In the genomic region with DNA sequence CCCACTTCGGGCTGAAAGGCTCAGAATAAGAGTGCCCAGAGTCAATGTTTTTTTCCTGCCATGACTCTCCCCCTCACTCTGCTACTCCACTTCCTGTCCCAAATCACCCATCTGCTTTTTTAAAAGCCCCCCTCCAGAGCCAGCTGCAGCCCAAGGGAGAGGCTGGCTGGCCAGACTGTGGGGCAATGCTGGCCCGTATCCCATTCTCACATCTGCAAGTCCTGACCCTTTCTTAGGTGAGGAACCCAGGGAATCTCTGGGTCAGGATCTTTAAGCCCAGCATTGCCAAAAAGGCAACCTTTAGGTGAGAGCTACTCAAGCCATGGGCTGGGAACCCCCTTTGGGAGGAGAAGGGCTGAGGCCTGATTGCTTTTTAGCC, we compare ENCODE assay signal across 1 cellular context.
TF ChIP-seq lines count a peak whose summit lies in the region.

No MANE protein-coding gene starts in this region.

TF ChIP-seq in K562, 482 proteins besides CTCF, POLR2A, EP300 and RAD21 (continued from another document and continues in another):
- TF ChIP-seq, protein P1, sequence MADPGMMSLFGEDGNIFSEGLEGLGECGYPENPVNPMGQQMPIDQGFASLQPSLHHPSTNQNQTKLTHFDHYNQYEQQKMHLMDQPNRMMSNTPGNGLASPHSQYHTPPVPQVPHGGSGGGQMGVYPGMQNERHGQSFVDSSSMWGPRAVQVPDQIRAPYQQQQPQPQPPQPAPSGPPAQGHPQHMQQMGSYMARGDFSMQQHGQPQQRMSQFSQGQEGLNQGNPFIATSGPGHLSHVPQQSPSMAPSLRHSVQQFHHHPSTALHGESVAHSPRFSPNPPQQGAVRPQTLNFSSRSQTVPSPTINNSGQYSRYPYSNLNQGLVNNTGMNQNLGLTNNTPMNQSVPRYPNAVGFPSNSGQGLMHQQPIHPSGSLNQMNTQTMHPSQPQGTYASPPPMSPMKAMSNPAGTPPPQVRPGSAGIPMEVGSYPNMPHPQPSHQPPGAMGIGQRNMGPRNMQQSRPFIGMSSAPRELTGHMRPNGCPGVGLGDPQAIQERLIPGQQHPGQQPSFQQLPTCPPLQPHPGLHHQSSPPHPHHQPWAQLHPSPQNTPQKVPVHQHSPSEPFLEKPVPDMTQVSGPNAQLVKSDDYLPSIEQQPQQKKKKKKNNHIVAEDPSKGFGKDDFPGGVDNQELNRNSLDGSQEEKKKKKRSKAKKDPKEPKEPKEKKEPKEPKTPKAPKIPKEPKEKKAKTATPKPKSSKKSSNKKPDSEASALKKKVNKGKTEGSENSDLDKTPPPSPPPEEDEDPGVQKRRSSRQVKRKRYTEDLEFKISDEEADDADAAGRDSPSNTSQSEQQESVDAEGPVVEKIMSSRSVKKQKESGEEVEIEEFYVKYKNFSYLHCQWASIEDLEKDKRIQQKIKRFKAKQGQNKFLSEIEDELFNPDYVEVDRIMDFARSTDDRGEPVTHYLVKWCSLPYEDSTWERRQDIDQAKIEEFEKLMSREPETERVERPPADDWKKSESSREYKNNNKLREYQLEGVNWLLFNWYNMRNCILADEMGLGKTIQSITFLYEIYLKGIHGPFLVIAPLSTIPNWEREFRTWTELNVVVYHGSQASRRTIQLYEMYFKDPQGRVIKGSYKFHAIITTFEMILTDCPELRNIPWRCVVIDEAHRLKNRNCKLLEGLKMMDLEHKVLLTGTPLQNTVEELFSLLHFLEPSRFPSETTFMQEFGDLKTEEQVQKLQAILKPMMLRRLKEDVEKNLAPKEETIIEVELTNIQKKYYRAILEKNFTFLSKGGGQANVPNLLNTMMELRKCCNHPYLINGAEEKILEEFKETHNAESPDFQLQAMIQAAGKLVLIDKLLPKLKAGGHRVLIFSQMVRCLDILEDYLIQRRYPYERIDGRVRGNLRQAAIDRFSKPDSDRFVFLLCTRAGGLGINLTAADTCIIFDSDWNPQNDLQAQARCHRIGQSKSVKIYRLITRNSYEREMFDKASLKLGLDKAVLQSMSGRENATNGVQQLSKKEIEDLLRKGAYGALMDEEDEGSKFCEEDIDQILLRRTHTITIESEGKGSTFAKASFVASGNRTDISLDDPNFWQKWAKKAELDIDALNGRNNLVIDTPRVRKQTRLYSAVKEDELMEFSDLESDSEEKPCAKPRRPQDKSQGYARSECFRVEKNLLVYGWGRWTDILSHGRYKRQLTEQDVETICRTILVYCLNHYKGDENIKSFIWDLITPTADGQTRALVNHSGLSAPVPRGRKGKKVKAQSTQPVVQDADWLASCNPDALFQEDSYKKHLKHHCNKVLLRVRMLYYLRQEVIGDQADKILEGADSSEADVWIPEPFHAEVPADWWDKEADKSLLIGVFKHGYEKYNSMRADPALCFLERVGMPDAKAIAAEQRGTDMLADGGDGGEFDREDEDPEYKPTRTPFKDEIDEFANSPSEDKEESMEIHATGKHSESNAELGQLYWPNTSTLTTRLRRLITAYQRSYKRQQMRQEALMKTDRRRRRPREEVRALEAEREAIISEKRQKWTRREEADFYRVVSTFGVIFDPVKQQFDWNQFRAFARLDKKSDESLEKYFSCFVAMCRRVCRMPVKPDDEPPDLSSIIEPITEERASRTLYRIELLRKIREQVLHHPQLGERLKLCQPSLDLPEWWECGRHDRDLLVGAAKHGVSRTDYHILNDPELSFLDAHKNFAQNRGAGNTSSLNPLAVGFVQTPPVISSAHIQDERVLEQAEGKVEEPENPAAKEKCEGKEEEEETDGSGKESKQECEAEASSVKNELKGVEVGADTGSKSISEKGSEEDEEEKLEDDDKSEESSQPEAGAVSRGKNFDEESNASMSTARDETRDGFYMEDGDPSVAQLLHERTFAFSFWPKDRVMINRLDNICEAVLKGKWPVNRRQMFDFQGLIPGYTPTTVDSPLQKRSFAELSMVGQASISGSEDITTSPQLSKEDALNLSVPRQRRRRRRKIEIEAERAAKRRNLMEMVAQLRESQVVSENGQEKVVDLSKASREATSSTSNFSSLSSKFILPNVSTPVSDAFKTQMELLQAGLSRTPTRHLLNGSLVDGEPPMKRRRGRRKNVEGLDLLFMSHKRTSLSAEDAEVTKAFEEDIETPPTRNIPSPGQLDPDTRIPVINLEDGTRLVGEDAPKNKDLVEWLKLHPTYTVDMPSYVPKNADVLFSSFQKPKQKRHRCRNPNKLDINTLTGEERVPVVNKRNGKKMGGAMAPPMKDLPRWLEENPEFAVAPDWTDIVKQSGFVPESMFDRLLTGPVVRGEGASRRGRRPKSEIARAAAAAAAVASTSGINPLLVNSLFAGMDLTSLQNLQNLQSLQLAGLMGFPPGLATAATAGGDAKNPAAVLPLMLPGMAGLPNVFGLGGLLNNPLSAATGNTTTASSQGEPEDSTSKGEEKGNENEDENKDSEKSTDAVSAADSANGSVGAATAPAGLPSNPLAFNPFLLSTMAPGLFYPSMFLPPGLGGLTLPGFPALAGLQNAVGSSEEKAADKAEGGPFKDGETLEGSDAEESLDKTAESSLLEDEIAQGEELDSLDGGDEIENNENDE (IDR thresholded peaks at IDR 0.05; ENCODE audit: low read depth, low read length) = no peak
- TF ChIP-seq ARID1B (IDR thresholded peaks at IDR 0.05) (0 out of 2 replicates have a peak, but pooled peaks have one; percentile 23), PTBP1 (IDR thresholded peaks at IDR 0.05; ENCODE audit: low read depth, low read length) (no peak), HDAC6 (IDR thresholded peaks at IDR 0.05; ENCODE audit: low read depth, low read length) (no peak), HDAC3 (IDR thresholded peaks at IDR 0.05; ENCODE audit: borderline replicate concordance, partially characterized antibody) (no peak), ILK (tag; IDR thresholded peaks at IDR 0.05; ENCODE audit: borderline replicate concordance, low read depth) (no peak), GABPA (tag; conservative IDR thresholded peaks at IDR 0.05; ENCODE audit: low read depth) (0 out of 2 replicates have a peak, but pooled peaks have one; percentile 19), CBFA2T3 (IDR thresholded peaks at IDR 0.05) (peak; percentile 33), POLR3G (IDR thresholded peaks at IDR 0.05; ENCODE audit: extremely low read depth, insufficient read length, insufficient replicate concordance) (no peak), KAT2B (IDR thresholded peaks at IDR 0.05; ENCODE audit: low read depth, low read length) (no peak), ZNF830 (CRISPR knock-in tag; IDR thresholded peaks at IDR 0.05) (no peak), NR2C2 (CRISPR knock-in tag; IDR thresholded peaks at IDR 0.05) (no peak), NR2C2 (tag; IDR thresholded peaks at IDR 0.05) (0 out of 2 replicates have a peak, but pooled peaks have one; percentile 7), YY1 (IDR thresholded peaks at IDR 0.05; ENCODE audit: borderline replicate concordance in 1 of 3, control insufficient read depth in 1 of 3, extremely low read depth in 1 of 3, insufficient read depth in 3 of 3, insufficient read length in 1 of 3, insufficient replicate concordance in 2 of 3, low read depth in 1 of 3, low read length in 2 of 3) (no peak), TARDBP (IDR thresholded peaks at IDR 0.05) (no peak), FOXA3 (CRISPR knock-in tag; conservative IDR thresholded peaks at IDR 0.05 in 1 of 2, IDR thresholded peaks at IDR 0.05 in 1 of 2) (no peak), ZNF354B (CRISPR knock-in tag; IDR thresholded peaks at IDR 0.05) (no peak), NFRKB (IDR thresholded peaks at IDR 0.05; ENCODE audit: low read depth) (0 out of 2 replicates have a peak, but pooled peaks have one; percentile 14), ETV1 (tag; conservative IDR thresholded peaks at IDR 0.05; ENCODE audit: low read depth) (peak; percentile 59), ZBTB7A (IDR thresholded peaks at IDR 0.05; ENCODE audit: borderline replicate concordance, control insufficient read depth, low read depth, low read length) (peak; percentile 28; the same call in 1 of the 2 replicates), JUNB (CRISPR knock-in tag; conservative IDR thresholded peaks at IDR 0.05) (no peak), CTBP1 (IDR thresholded peaks at IDR 0.05; ENCODE audit: borderline replicate concordance) (no peak), BMI1 (IDR thresholded peaks at IDR 0.05; ENCODE audit: low read length) (no peak), EGR1 (conservative IDR thresholded peaks at IDR 0.05) (no peak), ATF7 (IDR thresholded peaks at IDR 0.05) (0 out of 2 replicates have a peak, but pooled peaks have one; percentile 51)
- TF ChIP-seq, protein P2, sequence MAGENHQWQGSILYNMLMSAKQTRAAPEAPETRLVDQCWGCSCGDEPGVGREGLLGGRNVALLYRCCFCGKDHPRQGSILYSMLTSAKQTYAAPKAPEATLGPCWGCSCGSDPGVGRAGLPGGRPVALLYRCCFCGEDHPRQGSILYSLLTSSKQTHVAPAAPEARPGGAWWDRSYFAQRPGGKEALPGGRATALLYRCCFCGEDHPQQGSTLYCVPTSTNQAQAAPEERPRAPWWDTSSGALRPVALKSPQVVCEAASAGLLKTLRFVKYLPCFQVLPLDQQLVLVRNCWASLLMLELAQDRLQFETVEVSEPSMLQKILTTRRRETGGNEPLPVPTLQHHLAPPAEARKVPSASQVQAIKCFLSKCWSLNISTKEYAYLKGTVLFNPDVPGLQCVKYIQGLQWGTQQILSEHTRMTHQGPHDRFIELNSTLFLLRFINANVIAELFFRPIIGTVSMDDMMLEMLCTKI (IDR thresholded peaks at IDR 0.05; ENCODE audit: partially characterized antibody) = no peak
- TF ChIP-seq, protein P3, sequence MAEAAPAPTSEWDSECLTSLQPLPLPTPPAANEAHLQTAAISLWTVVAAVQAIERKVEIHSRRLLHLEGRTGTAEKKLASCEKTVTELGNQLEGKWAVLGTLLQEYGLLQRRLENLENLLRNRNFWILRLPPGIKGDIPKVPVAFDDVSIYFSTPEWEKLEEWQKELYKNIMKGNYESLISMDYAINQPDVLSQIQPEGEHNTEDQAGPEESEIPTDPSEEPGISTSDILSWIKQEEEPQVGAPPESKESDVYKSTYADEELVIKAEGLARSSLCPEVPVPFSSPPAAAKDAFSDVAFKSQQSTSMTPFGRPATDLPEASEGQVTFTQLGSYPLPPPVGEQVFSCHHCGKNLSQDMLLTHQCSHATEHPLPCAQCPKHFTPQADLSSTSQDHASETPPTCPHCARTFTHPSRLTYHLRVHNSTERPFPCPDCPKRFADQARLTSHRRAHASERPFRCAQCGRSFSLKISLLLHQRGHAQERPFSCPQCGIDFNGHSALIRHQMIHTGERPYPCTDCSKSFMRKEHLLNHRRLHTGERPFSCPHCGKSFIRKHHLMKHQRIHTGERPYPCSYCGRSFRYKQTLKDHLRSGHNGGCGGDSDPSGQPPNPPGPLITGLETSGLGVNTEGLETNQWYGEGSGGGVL (CRISPR knock-in tag; IDR thresholded peaks at IDR 0.05) = no peak
- TF ChIP-seq, protein P4, sequence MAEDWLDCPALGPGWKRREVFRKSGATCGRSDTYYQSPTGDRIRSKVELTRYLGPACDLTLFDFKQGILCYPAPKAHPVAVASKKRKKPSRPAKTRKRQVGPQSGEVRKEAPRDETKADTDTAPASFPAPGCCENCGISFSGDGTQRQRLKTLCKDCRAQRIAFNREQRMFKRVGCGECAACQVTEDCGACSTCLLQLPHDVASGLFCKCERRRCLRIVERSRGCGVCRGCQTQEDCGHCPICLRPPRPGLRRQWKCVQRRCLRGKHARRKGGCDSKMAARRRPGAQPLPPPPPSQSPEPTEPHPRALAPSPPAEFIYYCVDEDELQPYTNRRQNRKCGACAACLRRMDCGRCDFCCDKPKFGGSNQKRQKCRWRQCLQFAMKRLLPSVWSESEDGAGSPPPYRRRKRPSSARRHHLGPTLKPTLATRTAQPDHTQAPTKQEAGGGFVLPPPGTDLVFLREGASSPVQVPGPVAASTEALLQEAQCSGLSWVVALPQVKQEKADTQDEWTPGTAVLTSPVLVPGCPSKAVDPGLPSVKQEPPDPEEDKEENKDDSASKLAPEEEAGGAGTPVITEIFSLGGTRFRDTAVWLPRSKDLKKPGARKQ (CRISPR knock-in tag; IDR thresholded peaks at IDR 0.05) = no peak
- TF ChIP-seq, protein P5, sequence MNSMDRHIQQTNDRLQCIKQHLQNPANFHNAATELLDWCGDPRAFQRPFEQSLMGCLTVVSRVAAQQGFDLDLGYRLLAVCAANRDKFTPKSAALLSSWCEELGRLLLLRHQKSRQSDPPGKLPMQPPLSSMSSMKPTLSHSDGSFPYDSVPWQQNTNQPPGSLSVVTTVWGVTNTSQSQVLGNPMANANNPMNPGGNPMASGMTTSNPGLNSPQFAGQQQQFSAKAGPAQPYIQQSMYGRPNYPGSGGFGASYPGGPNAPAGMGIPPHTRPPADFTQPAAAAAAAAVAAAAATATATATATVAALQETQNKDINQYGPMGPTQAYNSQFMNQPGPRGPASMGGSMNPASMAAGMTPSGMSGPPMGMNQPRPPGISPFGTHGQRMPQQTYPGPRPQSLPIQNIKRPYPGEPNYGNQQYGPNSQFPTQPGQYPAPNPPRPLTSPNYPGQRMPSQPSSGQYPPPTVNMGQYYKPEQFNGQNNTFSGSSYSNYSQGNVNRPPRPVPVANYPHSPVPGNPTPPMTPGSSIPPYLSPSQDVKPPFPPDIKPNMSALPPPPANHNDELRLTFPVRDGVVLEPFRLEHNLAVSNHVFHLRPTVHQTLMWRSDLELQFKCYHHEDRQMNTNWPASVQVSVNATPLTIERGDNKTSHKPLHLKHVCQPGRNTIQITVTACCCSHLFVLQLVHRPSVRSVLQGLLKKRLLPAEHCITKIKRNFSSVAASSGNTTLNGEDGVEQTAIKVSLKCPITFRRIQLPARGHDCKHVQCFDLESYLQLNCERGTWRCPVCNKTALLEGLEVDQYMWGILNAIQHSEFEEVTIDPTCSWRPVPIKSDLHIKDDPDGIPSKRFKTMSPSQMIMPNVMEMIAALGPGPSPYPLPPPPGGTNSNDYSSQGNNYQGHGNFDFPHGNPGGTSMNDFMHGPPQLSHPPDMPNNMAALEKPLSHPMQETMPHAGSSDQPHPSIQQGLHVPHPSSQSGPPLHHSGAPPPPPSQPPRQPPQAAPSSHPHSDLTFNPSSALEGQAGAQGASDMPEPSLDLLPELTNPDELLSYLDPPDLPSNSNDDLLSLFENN (IDR thresholded peaks at IDR 0.05; ENCODE audit: low read depth in 2 of 2, low read length in 2 of 2) = no peak
- TF ChIP-seq, protein P6, sequence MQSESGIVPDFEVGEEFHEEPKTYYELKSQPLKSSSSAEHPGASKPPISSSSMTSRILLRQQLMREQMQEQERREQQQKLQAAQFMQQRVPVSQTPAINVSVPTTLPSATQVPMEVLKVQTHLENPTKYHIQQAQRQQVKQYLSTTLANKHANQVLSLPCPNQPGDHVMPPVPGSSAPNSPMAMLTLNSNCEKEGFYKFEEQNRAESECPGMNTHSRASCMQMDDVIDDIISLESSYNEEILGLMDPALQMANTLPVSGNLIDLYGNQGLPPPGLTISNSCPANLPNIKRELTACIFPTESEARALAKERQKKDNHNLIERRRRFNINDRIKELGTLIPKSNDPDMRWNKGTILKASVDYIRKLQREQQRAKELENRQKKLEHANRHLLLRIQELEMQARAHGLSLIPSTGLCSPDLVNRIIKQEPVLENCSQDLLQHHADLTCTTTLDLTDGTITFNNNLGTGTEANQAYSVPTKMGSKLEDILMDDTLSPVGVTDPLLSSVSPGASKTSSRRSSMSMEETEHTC (IDR thresholded peaks at IDR 0.05) = no peak
- TF ChIP-seq, protein P7, sequence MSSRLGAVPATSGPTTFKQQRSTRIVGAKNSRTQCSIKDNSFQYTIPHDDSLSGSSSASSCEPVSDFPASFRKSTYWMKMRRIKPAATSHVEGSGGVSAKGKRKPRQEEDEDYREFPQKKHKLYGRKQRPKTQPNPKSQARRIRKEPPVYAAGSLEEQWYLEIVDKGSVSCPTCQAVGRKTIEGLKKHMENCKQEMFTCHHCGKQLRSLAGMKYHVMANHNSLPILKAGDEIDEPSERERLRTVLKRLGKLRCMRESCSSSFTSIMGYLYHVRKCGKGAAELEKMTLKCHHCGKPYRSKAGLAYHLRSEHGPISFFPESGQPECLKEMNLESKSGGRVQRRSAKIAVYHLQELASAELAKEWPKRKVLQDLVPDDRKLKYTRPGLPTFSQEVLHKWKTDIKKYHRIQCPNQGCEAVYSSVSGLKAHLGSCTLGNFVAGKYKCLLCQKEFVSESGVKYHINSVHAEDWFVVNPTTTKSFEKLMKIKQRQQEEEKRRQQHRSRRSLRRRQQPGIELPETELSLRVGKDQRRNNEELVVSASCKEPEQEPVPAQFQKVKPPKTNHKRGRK (tag; IDR thresholded peaks at IDR 0.05) = no peak
